Comparison of ENCODE assay signal across 8 cellular contexts in genomic region chr1:5745776-5746610, GRCh38.
DNase-seq lines count a peak whose midpoint lies in the region; ATAC-seq and TF ChIP-seq lines count a peak whose summit lies in the region.

No MANE protein-coding gene starts in this region.

- WGBS in body of pancreas, 2 donors, result 17 to 29% methylated on average over 4 to 18 of the region's 21 CpGs

- DNase-seq in NCI-H1105 (lab: John Stamatoyannopoulos, UW) (peak; percentile 30), UCSD-AML1 (lab: John Stamatoyannopoulos, UW; ENCODE audit: unreplicated experiment) (peak; percentile 66), body of pancreas (peak; percentile 70 to 72 (median 70)), immature natural killer cell (peak in 2 of 3 donors; percentile 7 to 52)
- peak; percentile 30 to 50 (median 36) for DNase-seq in stimulated activated CD4-positive, alpha-beta T cell treated with anti-CD3 and anti-CD28 coated beads, Interleukin-12 subunit alpha, Interleukin-12 subunit beta, amount 100 ng/mL, for 48 hours (ENCODE audit: low read depth in 2 of 3, low spot score in 1 of 3)

- peaks cover 58 to 95% (median 94%) of the 10 kb centered on the region in 10 experiments for H3K4me1 ChIP-seq in BLaER1 treated with 17β-estradiol and CSF1 and Interleukin-3, amounts not matched to agents 10 nM and 100 nM
- H3K4me1 ChIP-seq in body of pancreas, result no peaks in the 10 kb centered on the region

- peaks cover 0 to 29% (median 0%) of the 10 kb centered on the region in 11 experiments; a peak in 4 of 22 replicates for H3K27me3 ChIP-seq in BLaER1 treated with 17β-estradiol and CSF1 and Interleukin-3, amounts not matched to agents 10 nM and 100 nM
- peaks cover 0 to 18% of the 10 kb centered on the region in 2 donors for H3K27me3 ChIP-seq in body of pancreas

- no peak overlapping the region for H3K4me3 Mint-ChIP-seq in immature natural killer cell

- no peak overlapping the region for H3K4me3 ChIP-seq in BLaER1 treated with 17β-estradiol and CSF1 and Interleukin-3, amounts not matched to agents 10 nM and 100 nM
- no peak overlapping the region for H3K4me3 ChIP-seq in body of pancreas

- peak; percentile 89 to 94 (median 92) for TF ChIP-seq CTCF in body of pancreas (IDR thresholded peaks at IDR 0.05)

- ATAC-seq in GM19463 (IDR thresholded peaks at IDR 0.05; ENCODE audit: unreplicated experiment) (peak; percentile 66), body of pancreas (peak; percentile 85), HG02678 (IDR thresholded peaks at IDR 0.05; ENCODE audit: unreplicated experiment) (no peak)

- no peaks in the 10 kb centered on the region for H3K36me3 ChIP-seq in BLaER1 treated with 17β-estradiol and CSF1 and Interleukin-3, amounts not matched to agents 10 nM and 100 nM
- no peaks in the 10 kb centered on the region for H3K36me3 ChIP-seq in body of pancreas (replicated peaks in 1 of 2; ENCODE audit: insufficient read depth in 1 of 2, low read depth in 2 of 2)

- H3K27ac Mint-ChIP-seq in immature natural killer cell, result no peak overlapping the region

- peak overlapping the region in 6 of 11 experiments; percentile 1 to 40 (median 22); a peak in 7 of 22 replicates for H3K27ac ChIP-seq in BLaER1 treated with 17β-estradiol and CSF1 and Interleukin-3, amounts not matched to agents 10 nM and 100 nM
- no peak overlapping the region for H3K27ac ChIP-seq in body of pancreas

- no peaks in the 10 kb centered on the region for H3K36me3 Mint-ChIP-seq in immature natural killer cell

- intact Hi-C loops in body of pancreas (cut with DNase I), result loop anchor here (5.0 to 10.0 kb wide), 2 partner anchors 231 to 1834 kb away; no protein-coding TSS in a partner anchor

- no peaks in the 10 kb centered on the region for H3K9me3 ChIP-seq in BLaER1 treated with 17β-estradiol and CSF1 and Interleukin-3, amounts not matched to agents 10 nM and 100 nM (replicated peaks in 1 of 11)
- no peaks in the 10 kb centered on the region for H3K9me3 ChIP-seq in body of pancreas

- H3K4me1 Mint-ChIP-seq in immature natural killer cell, result no peaks in the 10 kb centered on the region

- peaks cover 0 to 22% (median 0%) of the 10 kb centered on the region in 11 experiments; a peak in 4 of 22 replicates for H4K20me1 ChIP-seq in BLaER1 treated with 17β-estradiol and CSF1 and Interleukin-3, amounts not matched to agents 10 nM and 100 nM

- peaks cover 1 to 5% (median 2%) of the 10 kb centered on the region in 3 donors for H3K27me3 Mint-ChIP-seq in immature natural killer cell (ENCODE audit: low read depth in 3 of 3)

- TF ChIP-seq POLR2A in body of pancreas (IDR thresholded peaks at IDR 0.05), result no peak

- peak overlapping the region in 2 of 11 experiments; percentile 28 to 36; a peak in 4 of 22 replicates for H3K9ac ChIP-seq in BLaER1 treated with 17β-estradiol and CSF1 and Interleukin-3, amounts not matched to agents 10 nM and 100 nM

- peak overlapping the region; percentile 47 to 93 (median 80) for H3K4me2 ChIP-seq in BLaER1 treated with 17β-estradiol and CSF1 and Interleukin-3, amounts not matched to agents 10 nM and 100 nM

- no peaks in the 10 kb centered on the region for H3K9me3 Mint-ChIP-seq in immature natural killer cell

Comparison
In these comparisons a context has a peak if more than half of its experiments do, and no peak if none do; other contexts are left out.
1. H3K27ac ChIP-seq: peak in BLaER1 treated with 17β-estradiol and CSF1 and Interleukin-3, amounts not matched to agents 10 nM and 100 nM (6 of 11); none in body of pancreas (0 of 4).
2. Peak in every context shown above with its lines, with median percentiles within 50 percentile points of each other: DNase-seq.